Comparison of ENCODE assay signal across 1 cellular context in genomic region chr13:52617070-52618060, GRCh38.
TF ChIP-seq lines count a peak whose summit lies in the region.

No MANE protein-coding gene starts in this region.

TF ChIP-seq in GM23338, 12 proteins besides CTCF, POLR2A, EP300 and RAD21 (continued from another document):
- TF ChIP-seq POLR2AphosphoS5 (IDR thresholded peaks at IDR 0.05; ENCODE audit: low read depth) (peak; percentile 78), CREB1 (CRISPR knock-in tag; IDR thresholded peaks at IDR 0.05; ENCODE audit: low read depth) (peak; percentile 49; the same call in 1 of the 2 replicates), ZNF331 (CRISPR knock-in tag; IDR thresholded peaks at IDR 0.05; ENCODE audit: low read depth) (no peak), EZH2phosphoT487 (IDR thresholded peaks at IDR 0.05; ENCODE audit: unreplicated experiment) (no peak), EZH2 (IDR thresholded peaks at IDR 0.05; ENCODE audit: low read depth, unreplicated experiment) (peak; percentile 26)
